1 cellular context compared by ENCODE assay signal in genomic region chr13:88526186-88526852, GRCh38.
TF ChIP-seq lines count a peak whose summit lies in the region.

No MANE protein-coding gene starts in this region.

TF ChIP-seq in GM23338, 12 proteins besides CTCF, POLR2A, EP300 and RAD21 (continued from another document):
- TF ChIP-seq ZNF462 (CRISPR knock-in tag; IDR thresholded peaks at IDR 0.05) (no peak), ZNF331 (CRISPR knock-in tag; IDR thresholded peaks at IDR 0.05; ENCODE audit: low read depth) (no peak), ZNF114 (CRISPR knock-in tag; IDR thresholded peaks at IDR 0.05) (no peak), JUNB (IDR thresholded peaks at IDR 0.05; ENCODE audit: unreplicated experiment) (no peak), STAT1 (IDR thresholded peaks at IDR 0.05; ENCODE audit: unreplicated experiment) (no peak), CREB1 (CRISPR knock-in tag; IDR thresholded peaks at IDR 0.05; ENCODE audit: low read depth) (no peak), ETS1 (IDR thresholded peaks at IDR 0.05) (no peak), EZH2 (IDR thresholded peaks at IDR 0.05; ENCODE audit: low read depth, unreplicated experiment) (no peak), POLR2AphosphoS5 (IDR thresholded peaks at IDR 0.05; ENCODE audit: low read depth) (no peak)
- TF ChIP-seq, protein P1, sequence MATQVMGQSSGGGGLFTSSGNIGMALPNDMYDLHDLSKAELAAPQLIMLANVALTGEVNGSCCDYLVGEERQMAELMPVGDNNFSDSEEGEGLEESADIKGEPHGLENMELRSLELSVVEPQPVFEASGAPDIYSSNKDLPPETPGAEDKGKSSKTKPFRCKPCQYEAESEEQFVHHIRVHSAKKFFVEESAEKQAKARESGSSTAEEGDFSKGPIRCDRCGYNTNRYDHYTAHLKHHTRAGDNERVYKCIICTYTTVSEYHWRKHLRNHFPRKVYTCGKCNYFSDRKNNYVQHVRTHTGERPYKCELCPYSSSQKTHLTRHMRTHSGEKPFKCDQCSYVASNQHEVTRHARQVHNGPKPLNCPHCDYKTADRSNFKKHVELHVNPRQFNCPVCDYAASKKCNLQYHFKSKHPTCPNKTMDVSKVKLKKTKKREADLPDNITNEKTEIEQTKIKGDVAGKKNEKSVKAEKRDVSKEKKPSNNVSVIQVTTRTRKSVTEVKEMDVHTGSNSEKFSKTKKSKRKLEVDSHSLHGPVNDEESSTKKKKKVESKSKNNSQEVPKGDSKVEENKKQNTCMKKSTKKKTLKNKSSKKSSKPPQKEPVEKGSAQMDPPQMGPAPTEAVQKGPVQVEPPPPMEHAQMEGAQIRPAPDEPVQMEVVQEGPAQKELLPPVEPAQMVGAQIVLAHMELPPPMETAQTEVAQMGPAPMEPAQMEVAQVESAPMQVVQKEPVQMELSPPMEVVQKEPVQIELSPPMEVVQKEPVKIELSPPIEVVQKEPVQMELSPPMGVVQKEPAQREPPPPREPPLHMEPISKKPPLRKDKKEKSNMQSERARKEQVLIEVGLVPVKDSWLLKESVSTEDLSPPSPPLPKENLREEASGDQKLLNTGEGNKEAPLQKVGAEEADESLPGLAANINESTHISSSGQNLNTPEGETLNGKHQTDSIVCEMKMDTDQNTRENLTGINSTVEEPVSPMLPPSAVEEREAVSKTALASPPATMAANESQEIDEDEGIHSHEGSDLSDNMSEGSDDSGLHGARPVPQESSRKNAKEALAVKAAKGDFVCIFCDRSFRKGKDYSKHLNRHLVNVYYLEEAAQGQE (IDR thresholded peaks at IDR 0.05; ENCODE audit: unreplicated experiment) = no peak
